11 cellular contexts compared by ENCODE assay signal in the genomic region with DNA sequence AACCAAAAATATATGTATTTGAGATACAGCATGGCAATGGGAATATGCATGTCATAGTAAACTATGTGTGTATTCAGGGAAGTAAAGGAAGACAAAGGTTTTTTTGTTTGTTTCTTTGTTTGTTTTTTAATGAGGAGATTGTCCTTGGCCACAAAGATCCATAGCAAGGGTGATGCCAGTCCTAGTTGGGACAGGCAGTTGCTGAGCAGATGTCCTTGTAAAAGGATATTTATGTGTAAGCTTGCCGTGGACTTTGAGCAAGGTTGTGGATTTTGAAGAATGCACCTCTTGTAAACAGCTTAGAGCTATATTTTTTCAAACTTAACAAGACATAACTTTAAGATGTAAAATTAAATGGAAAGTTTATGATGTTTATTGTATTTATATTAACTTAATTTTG.
"Had no signal": no experiment of that assay in that cellular context is flagged by ENCODE, and none has a peak within 500 bp of the region (broad histone marks: within the 10 kb centered on the region; RNA-seq: fewer than 3 reads in every experiment).

No MANE protein-coding gene starts in this region.

- H3K9me3 ChIP-seq: HAP-1 had no signal

- H2AFZ ChIP-seq: GM23248, GM23338 had no signal

- DNase-seq: GM23248, GOT3, H7, H9, HCEC 1CT, HFFc6 had no signal

- ATAC-seq: GM23338, HCT116 had no signal

- H3K36me3 ChIP-seq: HAP-1 had no signal

- H3K4me3 ChIP-seq: GM23248, GM23338, HAP-1 had no signal

- H3K4me1 ChIP-seq: HAP-1 had no signal

- H3K4me3 Mint-ChIP-seq: GM23338, H9, HFFc6 had no signal

- H3K27ac ChIP-seq: GM23248 had no signal

- FAIRE-seq: H1, H54 had no signal

- H3K9ac ChIP-seq: GM23248 had no signal

- H3K4me2 ChIP-seq: GM23338 had no signal

- H3K4me1 Mint-ChIP-seq: GM23338 had no signal

- H3K27ac Mint-ChIP-seq: GM23338, H9, HFFc6 had no signal

- H3K9me3 Mint-ChIP-seq: HFFc6 had no signal
